Comparison of ENCODE assay signal across 2 cellular contexts in the genomic region with DNA sequence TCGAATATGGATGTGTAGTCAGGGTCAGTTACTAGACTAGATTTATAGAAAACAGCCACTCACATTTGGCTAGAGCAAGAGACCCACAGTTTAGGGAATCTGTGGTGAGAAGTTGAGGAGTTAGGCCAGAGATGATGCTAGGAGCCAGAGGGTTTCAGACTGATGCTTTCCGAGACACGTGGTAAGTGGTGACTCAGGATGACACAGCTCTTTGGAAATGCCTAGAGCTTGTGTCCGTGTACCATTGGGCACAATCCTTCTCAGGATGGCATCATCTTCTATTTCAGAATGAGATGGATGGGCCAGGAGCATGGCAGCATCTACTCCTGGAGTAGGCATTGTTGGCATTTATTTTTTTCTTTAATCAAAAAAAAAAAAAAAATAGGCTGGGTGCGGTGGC.
TF ChIP-seq lines count a peak whose summit lies in the region.

No MANE protein-coding gene starts in this region.

TF ChIP-seq in HCT116, 20 proteins besides CTCF, POLR2A, EP300 and RAD21 (continued from another document):
- TF ChIP-seq, protein P1, sequence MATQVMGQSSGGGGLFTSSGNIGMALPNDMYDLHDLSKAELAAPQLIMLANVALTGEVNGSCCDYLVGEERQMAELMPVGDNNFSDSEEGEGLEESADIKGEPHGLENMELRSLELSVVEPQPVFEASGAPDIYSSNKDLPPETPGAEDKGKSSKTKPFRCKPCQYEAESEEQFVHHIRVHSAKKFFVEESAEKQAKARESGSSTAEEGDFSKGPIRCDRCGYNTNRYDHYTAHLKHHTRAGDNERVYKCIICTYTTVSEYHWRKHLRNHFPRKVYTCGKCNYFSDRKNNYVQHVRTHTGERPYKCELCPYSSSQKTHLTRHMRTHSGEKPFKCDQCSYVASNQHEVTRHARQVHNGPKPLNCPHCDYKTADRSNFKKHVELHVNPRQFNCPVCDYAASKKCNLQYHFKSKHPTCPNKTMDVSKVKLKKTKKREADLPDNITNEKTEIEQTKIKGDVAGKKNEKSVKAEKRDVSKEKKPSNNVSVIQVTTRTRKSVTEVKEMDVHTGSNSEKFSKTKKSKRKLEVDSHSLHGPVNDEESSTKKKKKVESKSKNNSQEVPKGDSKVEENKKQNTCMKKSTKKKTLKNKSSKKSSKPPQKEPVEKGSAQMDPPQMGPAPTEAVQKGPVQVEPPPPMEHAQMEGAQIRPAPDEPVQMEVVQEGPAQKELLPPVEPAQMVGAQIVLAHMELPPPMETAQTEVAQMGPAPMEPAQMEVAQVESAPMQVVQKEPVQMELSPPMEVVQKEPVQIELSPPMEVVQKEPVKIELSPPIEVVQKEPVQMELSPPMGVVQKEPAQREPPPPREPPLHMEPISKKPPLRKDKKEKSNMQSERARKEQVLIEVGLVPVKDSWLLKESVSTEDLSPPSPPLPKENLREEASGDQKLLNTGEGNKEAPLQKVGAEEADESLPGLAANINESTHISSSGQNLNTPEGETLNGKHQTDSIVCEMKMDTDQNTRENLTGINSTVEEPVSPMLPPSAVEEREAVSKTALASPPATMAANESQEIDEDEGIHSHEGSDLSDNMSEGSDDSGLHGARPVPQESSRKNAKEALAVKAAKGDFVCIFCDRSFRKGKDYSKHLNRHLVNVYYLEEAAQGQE (IDR thresholded peaks at IDR 0.05; ENCODE audit: low read depth): no peak
- TF ChIP-seq SRF (IDR thresholded peaks at IDR 0.05; ENCODE audit: low read depth) (no peak), SIN3A (IDR thresholded peaks at IDR 0.05; ENCODE audit: low read depth) (no peak), EZH2phosphoT487 (IDR thresholded peaks at IDR 0.05; ENCODE audit: borderline replicate concordance) (no peak), ZFX (IDR thresholded peaks at IDR 0.05) (no peak), JUND (IDR thresholded peaks at IDR 0.05) (no peak), ZBTB33 (IDR thresholded peaks at IDR 0.05; ENCODE audit: extremely low read depth, insufficient replicate concordance, low read length) (no peak), TCF7L2 (IDR thresholded peaks at IDR 0.05; ENCODE audit: borderline replicate concordance, extremely low read depth, insufficient read depth, insufficient read length) (no peak), POLR2AphosphoS5 (IDR thresholded peaks at IDR 0.05; ENCODE audit: low read depth, low read length) (no peak), CBX3 (IDR thresholded peaks at IDR 0.05; ENCODE audit: low read depth) (no peak), FOSL1 (IDR thresholded peaks at IDR 0.05; ENCODE audit: low read depth) (no peak; the same call in 1 of the 2 replicates), YY1 (IDR thresholded peaks at IDR 0.05; ENCODE audit: extremely low read depth, insufficient replicate concordance, low read depth, low read length) (no peak), SP1 (IDR thresholded peaks at IDR 0.05; ENCODE audit: low read depth) (no peak), ZNF274 (IDR thresholded peaks at IDR 0.05; ENCODE audit: low read depth, low read length) (no peak), CEBPB (IDR thresholded peaks at IDR 0.05; ENCODE audit: low read depth) (no peak)
- TF ChIP-seq, protein P2, sequence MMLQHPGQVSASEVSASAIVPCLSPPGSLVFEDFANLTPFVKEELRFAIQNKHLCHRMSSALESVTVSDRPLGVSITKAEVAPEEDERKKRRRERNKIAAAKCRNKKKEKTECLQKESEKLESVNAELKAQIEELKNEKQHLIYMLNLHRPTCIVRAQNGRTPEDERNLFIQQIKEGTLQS (IDR thresholded peaks at IDR 0.05): no peak
- TF ChIP-seq, protein P3, sequence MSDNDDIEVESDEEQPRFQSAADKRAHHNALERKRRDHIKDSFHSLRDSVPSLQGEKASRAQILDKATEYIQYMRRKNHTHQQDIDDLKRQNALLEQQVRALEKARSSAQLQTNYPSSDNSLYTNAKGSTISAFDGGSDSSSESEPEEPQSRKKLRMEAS (IDR thresholded peaks at IDR 0.05): no peak

TF ChIP-seq in SK-N-SH, 30 proteins besides CTCF, POLR2A, EP300 and RAD21 (continued from another document):
- TF ChIP-seq, protein P3 (IDR thresholded peaks at IDR 0.05; ENCODE audit: low read depth): peak; percentile 86
- peak; percentile 35 for TF ChIP-seq JUND (IDR thresholded peaks at IDR 0.05)
- no peak for TF ChIP-seq POLR2AphosphoS5 (IDR thresholded peaks at IDR 0.05; ENCODE audit: low read depth, low read length)
- TF ChIP-seq FOSL2 (IDR thresholded peaks at IDR 0.05; ENCODE audit: borderline replicate concordance, low read depth): peak; percentile 48; the same call in 1 of the 2 replicates
